ENCODE assay signal across 1 cellular context in genomic region chr2:231684314-231685223, GRCh38.
TF ChIP-seq lines count a peak whose summit lies in the region.

No MANE protein-coding gene starts in this region.

TF ChIP-seq in SK-N-SH, 30 proteins besides CTCF, POLR2A, EP300 and RAD21 (continued from another document):
- no peak for TF ChIP-seq ZBTB33 (IDR thresholded peaks at IDR 0.05; ENCODE audit: borderline replicate concordance, low read depth)
- TF ChIP-seq MEF2A (IDR thresholded peaks at IDR 0.05; ENCODE audit: borderline replicate concordance, low read depth), result no peak
- no peak for TF ChIP-seq POLR2AphosphoS5 (IDR thresholded peaks at IDR 0.05; ENCODE audit: low read depth, low read length)
- TF ChIP-seq GABPA (IDR thresholded peaks at IDR 0.05; ENCODE audit: low read depth), result no peak
- no peak for TF ChIP-seq YY1 (IDR thresholded peaks at IDR 0.05; ENCODE audit: low read depth)
- TF ChIP-seq PBX3 (IDR thresholded peaks at IDR 0.05), result no peak
- no peak for TF ChIP-seq RCOR1 (IDR thresholded peaks at IDR 0.05; ENCODE audit: low read length)
- no peak for TF ChIP-seq RXRA (IDR thresholded peaks at IDR 0.05; ENCODE audit: borderline replicate concordance, low read depth)
- TF ChIP-seq SIN3A (IDR thresholded peaks at IDR 0.05; ENCODE audit: borderline replicate concordance, low read depth, low read length), result no peak
